In genomic region chr10:126349096-126349495, GRCh38 we compare ENCODE assay signal across 20 cellular contexts. TPM values are rescaled to one million over a fixed set of nuclear protein-coding genes. Genes with fewer than 3 reads are reported as not detected.
"Had no signal": no experiment of that assay in that cellular context is flagged by ENCODE, and none has a peak within 500 bp of the region (broad histone marks: within the 10 kb centered on the region; RNA-seq: fewer than 3 reads in every experiment).

No MANE protein-coding gene starts in this region.

- H3K4me1 Mint-ChIP-seq: activated CD4-positive, alpha-beta T cell treated with anti-CD3 and anti-CD28 coated beads, Interleukin-2, amount 10 ng/mL, durations not matched to agents 7 days and 5 days; activated CD8-positive, alpha-beta memory T cell treated with anti-CD3 and anti-CD28 coated beads, Interleukin-2, amount 10 ng/mL, durations not matched to agents 7 days and 5 days; activated naive CD4-positive, alpha-beta T cell treated with anti-CD3 and anti-CD28 coated beads, Interleukin-2, amount 50 U/mL, for 24 hours; stimulated activated naive B cell treated with anti-CD40 and anti-IgM and Interleukin-4, amounts not matched to agents 10 μg/mL and 1 μg/mL and 100 μg/mL, for 72 hours had no signal

- H3K27me3 Mint-ChIP-seq: activated CD4-positive, alpha-beta T cell treated with anti-CD3 and anti-CD28 coated beads, Interleukin-2, amount 10 ng/mL, durations not matched to agents 7 days and 5 days; activated CD8-positive, alpha-beta memory T cell treated with anti-CD3 and anti-CD28 coated beads, Interleukin-2, amount 10 ng/mL, durations not matched to agents 7 days and 5 days; activated naive CD4-positive, alpha-beta T cell treated with anti-CD3 and anti-CD28 coated beads, Interleukin-2, amount 50 U/mL, for 24 hours; brain had no signal

- H3K4me3 ChIP-seq: esophagus squamous epithelium, hepatocyte, left ventricle myocardium inferior, thoracic aorta, vagina had no signal

- H3K36me3 Mint-ChIP-seq: activated CD8-positive, alpha-beta memory T cell treated with anti-CD3 and anti-CD28 coated beads, Interleukin-2, amount 10 ng/mL, durations not matched to agents 7 days and 5 days; activated naive CD4-positive, alpha-beta T cell treated with anti-CD3 and anti-CD28 coated beads, Interleukin-2, amount 50 U/mL, for 24 hours; stimulated activated naive B cell treated with anti-CD40 and anti-IgM and Interleukin-4, amounts not matched to agents 10 μg/mL and 1 μg/mL and 100 μg/mL, for 72 hours; type B pancreatic cell had no signal

- DNase-seq: activated CD4-positive, alpha-beta T cell treated with anti-CD3 and anti-CD28 coated beads, Interleukin-2, amount 10 ng/mL, durations not matched to agents 7 days and 5 days; activated CD4-positive, CD25-positive, alpha-beta regulatory T cell treated with anti-CD3 and anti-CD28 coated beads, Interleukin-2, amount 50 U/mL, for 72 hours; activated CD8-positive, alpha-beta memory T cell treated with anti-CD3 and anti-CD28 coated beads, Interleukin-2, amount 10 ng/mL, durations not matched to agents 7 days and 5 days; activated CD8-positive, alpha-beta T cell treated with anti-CD3 and anti-CD28 coated beads for 36 hours; activated gamma-delta T cell treated with Interleukin-2 at 50 U/mL for 16 hours; esophagus squamous epithelium; left ventricle myocardium inferior; nephron progenitor cell; occipital lobe; stimulated activated CD4-positive, alpha-beta T cell treated with anti-CD3 and anti-CD28 coated beads, Interleukin-2, amount 100 ng/mL, for 48 hours; stimulated activated CD8-positive, alpha-beta memory T cell treated with anti-CD3 and anti-CD28 coated beads, Interleukin-4, amount 100 ng/mL, for 48 hours; stimulated activated naive B cell treated with anti-CD40 and anti-IgM and Interleukin-4, amounts not matched to agents 10 μg/mL and 1 μg/mL and 100 μg/mL, for 72 hours; WERI-Rb-1 had no signal

- H3K4me3 Mint-ChIP-seq: activated CD4-positive, alpha-beta T cell treated with anti-CD3 and anti-CD28 coated beads, Interleukin-2, amount 10 ng/mL, durations not matched to agents 7 days and 5 days; activated CD8-positive, alpha-beta memory T cell treated with anti-CD3 and anti-CD28 coated beads, Interleukin-2, amount 10 ng/mL, durations not matched to agents 7 days and 5 days; activated CD8-positive, alpha-beta T cell treated with anti-CD3 and anti-CD28 coated beads for 36 hours; activated naive CD4-positive, alpha-beta T cell treated with anti-CD3 and anti-CD28 coated beads, Interleukin-2, amount 50 U/mL, for 24 hours; activated T-helper 1 cell treated with anti-CD3 and anti-CD28 coated beads, Interleukin-12 subunit alpha, Interleukin-12 subunit beta, Interleukin-2, Interleukin-4 antibody, amounts not matched to agents 30 ng/mL and 10 ng/mL and 1 ng/mL, durations not matched to agents 14 hours and 24 hours and 36 hours; brain; nephron progenitor cell; stimulated activated naive B cell treated with anti-CD40 and anti-IgM and Interleukin-4, amounts not matched to agents 10 μg/mL and 1 μg/mL and 100 μg/mL, for 72 hours; type B pancreatic cell had no signal

- H3K9me3 Mint-ChIP-seq: activated naive CD4-positive, alpha-beta T cell treated with anti-CD3 and anti-CD28 coated beads, Interleukin-2, amount 50 U/mL, for 24 hours; activated T-helper 1 cell treated with anti-CD3 and anti-CD28 coated beads, Interleukin-12 subunit alpha, Interleukin-12 subunit beta, Interleukin-2, Interleukin-4 antibody, amounts not matched to agents 30 ng/mL and 10 ng/mL and 1 ng/mL, durations not matched to agents 14 hours and 24 hours and 36 hours; type B pancreatic cell had no signal

- H3K27ac Mint-ChIP-seq: activated CD4-positive, alpha-beta T cell treated with anti-CD3 and anti-CD28 coated beads, Interleukin-2, amount 10 ng/mL, durations not matched to agents 7 days and 5 days; activated CD8-positive, alpha-beta memory T cell treated with anti-CD3 and anti-CD28 coated beads, Interleukin-2, amount 10 ng/mL, durations not matched to agents 7 days and 5 days; activated CD8-positive, alpha-beta T cell treated with anti-CD3 and anti-CD28 coated beads for 36 hours; activated naive CD4-positive, alpha-beta T cell treated with anti-CD3 and anti-CD28 coated beads, Interleukin-2, amount 50 U/mL, for 24 hours; activated T-helper 1 cell treated with anti-CD3 and anti-CD28 coated beads, Interleukin-12 subunit alpha, Interleukin-12 subunit beta, Interleukin-2, Interleukin-4 antibody, amounts not matched to agents 30 ng/mL and 10 ng/mL and 1 ng/mL, durations not matched to agents 14 hours and 24 hours and 36 hours; stimulated activated naive B cell treated with anti-CD40 and anti-IgM and Interleukin-4, amounts not matched to agents 10 μg/mL and 1 μg/mL and 100 μg/mL, for 72 hours; type B pancreatic cell had no signal

RNA-seq across cellular contexts. Expression of gene ADAM12, which starts 39.2 kb away (rescaled TPM):
- total RNA-seq: activated T-helper 1 cell treated with anti-CD3 and anti-CD28 coated beads, Interleukin-12 subunit alpha, Interleukin-12 subunit beta, Interleukin-2, Interleukin-4 antibody, amounts not matched to agents 30 ng/mL and 10 ng/mL and 1 ng/mL, durations not matched to agents 14 hours and 24 hours and 36 hours had no signal
